Comparison of ENCODE assay signal across 20 cellular contexts in the genomic region with DNA sequence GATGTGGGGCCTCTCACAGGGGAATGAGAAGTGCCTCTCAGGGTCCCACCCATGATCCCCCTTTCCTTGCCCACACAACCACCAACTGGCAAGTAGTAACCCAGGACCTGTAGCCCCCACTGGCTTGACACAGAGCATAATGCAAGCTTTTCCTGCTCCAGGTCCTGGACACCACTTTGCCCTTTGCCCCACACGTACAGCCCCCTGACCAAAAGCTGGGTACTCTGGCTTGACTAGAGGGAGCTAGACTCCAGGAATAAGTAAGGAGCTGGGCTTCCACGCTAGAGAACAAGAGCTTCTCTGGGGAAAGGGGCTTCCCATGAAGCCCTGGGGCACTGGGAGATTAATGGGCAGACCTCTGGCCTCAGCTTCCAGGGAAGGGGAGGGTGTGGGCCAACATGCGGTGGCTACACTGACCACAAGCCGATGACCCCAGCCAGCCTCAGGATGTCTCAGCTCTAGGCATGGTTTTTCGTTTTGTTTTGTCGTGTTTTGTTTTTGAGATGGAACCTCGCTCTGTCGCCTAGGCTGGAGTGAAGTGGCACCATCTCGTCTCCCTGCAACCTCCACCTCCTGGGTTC.
"Had no signal": no experiment of that assay in that cellular context is flagged by ENCODE, and none has a peak within 500 bp of the region (broad histone marks: within the 10 kb centered on the region; RNA-seq: fewer than 3 reads in every experiment).

No MANE protein-coding gene starts in this region.

- H3K4me1 Mint-ChIP-seq: naive thymus-derived CD8-positive, alpha-beta T cell; stimulated activated memory B cell treated with anti-CD40 and anti-IgM and Interleukin-4, amounts not matched to agents 10 μg/mL and 1 μg/mL and 100 μg/mL, for 72 hours had no signal

- H3K4me3 ChIP-seq: heart left ventricle, mucosa of descending colon, ovary, testis, transverse colon had no signal

- H3K27me3 Mint-ChIP-seq: naive thymus-derived CD8-positive, alpha-beta T cell; progenitor cell of endocrine pancreas; stimulated activated naive CD8-positive, alpha-beta T cell treated with anti-CD3 and anti-CD28 coated beads, Interleukin-15, Interleukin-2, amounts not matched to agents 100 ng/mL and 50 ng/mL, for 24 hours had no signal

- H3K4me3 Mint-ChIP-seq: naive thymus-derived CD8-positive, alpha-beta T cell; neural crest cell; stimulated activated memory B cell treated with anti-CD40 and anti-IgM and Interleukin-4, amounts not matched to agents 10 μg/mL and 1 μg/mL and 100 μg/mL, for 72 hours; stimulated activated naive CD8-positive, alpha-beta T cell treated with anti-CD3 and anti-CD28 coated beads, Interleukin-15, Interleukin-2, amounts not matched to agents 100 ng/mL and 50 ng/mL, for 24 hours had no signal

- H3K27ac ChIP-seq: heart left ventricle, ovary, testis, transverse colon had no signal

- H3K36me3 ChIP-seq: heart left ventricle, ovary, transverse colon had no signal

- H3K27ac Mint-ChIP-seq: naive thymus-derived CD8-positive, alpha-beta T cell; progenitor cell of endocrine pancreas; stimulated activated memory B cell treated with anti-CD40 and anti-IgM and Interleukin-4, amounts not matched to agents 10 μg/mL and 1 μg/mL and 100 μg/mL, for 72 hours; stimulated activated naive CD8-positive, alpha-beta T cell treated with anti-CD3 and anti-CD28 coated beads, Interleukin-15, Interleukin-2, amounts not matched to agents 100 ng/mL and 50 ng/mL, for 24 hours had no signal

- H3K4me1 ChIP-seq: transverse colon had no signal

- H3K27me3 ChIP-seq: heart left ventricle, ovary, testis, transverse colon had no signal

- H3K9me3 ChIP-seq: testis had no signal

- DNase-seq: effector memory CD4-positive, alpha-beta T cell; heart left ventricle; hippocampal formation; left colon; mammary epithelial cell; mucosa of descending colon; naive thymus-derived CD8-positive, alpha-beta T cell; nucleus accumbens; ovary; right cardiac atrium; stimulated activated CD4-positive, alpha-beta T cell treated with anti-CD3 and anti-CD28 coated beads, Interleukin-15, amount 100 ng/mL, for 24 hours; stimulated activated CD4-positive, alpha-beta T cell treated with anti-CD3 and anti-CD28 coated beads, Interleukin-1b, Interleukin-23, amount 100 ng/mL, for 48 hours; stimulated activated CD4-positive, alpha-beta T cell treated with anti-CD3 and anti-CD28 coated beads, Interleukin-4, amount 100 ng/mL, for 24 hours; testis; transverse colon had no signal

- ATAC-seq: esophagus mucosa; heart left ventricle; left colon; mucosa of descending colon; naive thymus-derived CD8-positive, alpha-beta T cell; right cardiac atrium; stimulated activated memory B cell treated with anti-CD40 and anti-IgM and Interleukin-4, amounts not matched to agents 10 μg/mL and 1 μg/mL and 100 μg/mL, for 72 hours had no signal
